1 cellular context compared by ENCODE assay signal in the genomic region with DNA sequence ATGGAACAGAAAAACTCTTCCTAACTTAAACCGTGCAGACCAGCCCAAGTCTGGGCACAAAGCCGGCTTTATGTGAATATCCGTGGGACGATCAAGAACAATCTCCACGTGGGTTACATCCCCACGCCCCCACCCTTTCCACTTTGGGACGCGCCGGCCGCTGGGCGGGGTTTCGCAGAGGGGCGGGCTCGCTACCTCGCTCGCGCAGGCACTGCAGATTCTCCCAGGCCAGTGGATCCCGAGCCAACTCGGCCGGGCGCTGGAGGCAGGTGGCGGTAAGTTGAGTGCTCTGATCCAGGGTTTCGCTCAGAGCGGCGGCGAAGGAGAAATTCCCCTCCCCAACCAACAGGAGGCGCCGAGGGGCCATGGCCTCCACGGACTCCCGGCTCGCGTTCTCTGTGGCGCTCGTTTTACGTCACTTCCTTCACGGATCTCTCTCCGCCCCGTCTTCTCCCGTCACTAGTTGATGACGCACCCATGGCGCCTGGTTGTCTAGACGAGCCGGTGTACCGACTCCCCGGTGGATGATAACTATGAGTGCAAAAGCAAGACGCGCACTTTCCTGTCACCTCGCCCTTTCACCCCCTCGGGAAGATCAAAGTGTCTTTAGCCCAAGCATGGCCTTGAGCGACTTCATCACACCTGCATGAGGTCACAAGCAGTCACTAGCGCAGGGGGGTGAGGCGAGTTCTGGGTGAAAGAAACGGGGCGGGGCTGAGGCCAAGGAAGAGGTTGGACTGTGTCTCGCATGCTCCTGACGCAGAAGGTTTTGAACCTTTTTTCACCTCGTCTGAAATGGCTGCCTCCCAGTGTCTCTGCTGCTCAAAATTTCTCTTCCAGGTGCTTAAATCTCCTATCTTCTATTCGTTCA.
TF ChIP-seq lines count a peak whose summit lies in the region.

Gene CFAP68 (plus strand): TSS at position 776 of the 871 bp plus-strand sequence. CDS start 20 bp downstream, at position 796.
A gene with protein sequence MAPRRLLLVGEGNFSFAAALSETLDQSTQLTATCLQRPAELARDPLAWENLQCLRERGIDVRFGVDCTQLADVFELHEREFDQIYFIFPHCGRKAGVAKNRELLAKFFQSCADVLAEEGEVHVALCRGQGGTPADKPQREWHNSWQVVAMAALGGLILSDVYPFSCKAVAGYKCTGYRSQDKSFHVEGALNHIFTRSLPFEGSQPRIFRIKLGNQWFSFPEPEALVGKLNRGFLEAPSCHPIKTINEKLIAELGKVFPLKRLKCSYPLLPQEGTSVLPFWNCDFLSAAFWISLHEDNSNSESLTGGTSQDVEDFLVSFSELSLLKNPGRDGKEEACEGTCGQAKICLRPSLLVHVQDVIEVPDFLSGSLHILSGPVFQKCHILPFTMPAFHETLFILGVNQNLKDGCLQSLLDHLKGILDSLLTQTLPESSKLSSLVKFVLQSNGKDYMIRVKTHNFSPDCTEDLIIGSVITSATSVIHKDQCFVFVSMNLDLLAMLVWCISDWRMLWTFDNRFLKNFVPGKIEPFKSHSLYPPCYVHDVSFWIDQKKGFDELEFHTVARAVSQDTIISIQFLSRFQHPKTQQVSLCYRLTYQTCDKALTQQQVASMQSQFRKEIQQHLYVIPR (minus strand): TSS at position 400 of the 871 bp plus-strand sequence. CDS start 33 bp downstream, at position 367.

TF ChIP-seq in H1, 55 proteins besides CTCF, POLR2A, EP300 and RAD21 (continues in another document):
- TF ChIP-seq USF2 (IDR thresholded peaks at IDR 0.05; ENCODE audit: low read length) (no peak), FOSL1 (IDR thresholded peaks at IDR 0.05; ENCODE audit: insufficient read depth, low read depth, low read length) (no peak), POLR2AphosphoS5 (IDR thresholded peaks at IDR 0.05; ENCODE audit: low read depth, low read length) (peak; percentile 90), ZNF274 (IDR thresholded peaks at IDR 0.05; ENCODE audit: borderline replicate concordance, extremely low read depth, low read length) (no peak), PHF8 (conservative IDR thresholded peaks at IDR 0.05; ENCODE audit: low read depth, low read length) (peak; percentile 91), TCF12 (IDR thresholded peaks at IDR 0.05; ENCODE audit: low read depth, low read length) (peak; percentile 56; the same call in 1 of the 2 replicates), GABPA (IDR thresholded peaks at IDR 0.05; ENCODE audit: borderline replicate concordance, insufficient read depth, low read length) (peak; percentile 82; the same call in 1 of the 2 replicates), SIRT6 (IDR thresholded peaks at IDR 0.05; ENCODE audit: low read length) (no peak), CHD1 (IDR thresholded peaks at IDR 0.05; ENCODE audit: low read depth, low read length) (peak; percentile 49; the same call in 1 of the 2 replicates), KDM5A (IDR thresholded peaks at IDR 0.05; ENCODE audit: low read length) (no peak; the same call in none of the 2 replicates), NANOG (IDR thresholded peaks at IDR 0.05; ENCODE audit: insufficient read depth, low read depth, low read length, poor library complexity, severe bottlenecking) (no peak), BCL11A (IDR thresholded peaks at IDR 0.05; ENCODE audit: low read depth in 2 of 2, low read length in 2 of 2) (no peak), CTBP2 (IDR thresholded peaks at IDR 0.05; ENCODE audit: borderline replicate concordance, insufficient read depth, insufficient read length, low read length) (peak; percentile 58), HDAC6 (IDR thresholded peaks at IDR 0.05; ENCODE audit: low read depth, low read length) (no peak), YY1 (IDR thresholded peaks at IDR 0.05; ENCODE audit: low read depth, low read length) (peak; percentile 79), JUN (IDR thresholded peaks at IDR 0.05; ENCODE audit: low read depth, low read length) (no peak), ASH2L (IDR thresholded peaks at IDR 0.05; ENCODE audit: low read length) (peak; percentile 90), KDM1A (IDR thresholded peaks at IDR 0.05; ENCODE audit: borderline replicate concordance, low read length) (no peak), NRF1 (IDR thresholded peaks at IDR 0.05; ENCODE audit: low read depth, low read length) (peak; percentile 3; the same call in 1 of the 2 replicates), RBBP5 (IDR thresholded peaks at IDR 0.05; ENCODE audit: borderline replicate concordance, low read depth, low read length) (peak; percentile 87), TBP (IDR thresholded peaks at IDR 0.05; ENCODE audit: low read depth, low read length) (peak; percentile 44; the same call in 1 of the 2 replicates), SP1 (IDR thresholded peaks at IDR 0.05; ENCODE audit: low read depth, low read length) (peak; percentile 69; the same call in 1 of the 2 replicates), EGR1 (IDR thresholded peaks at IDR 0.05; ENCODE audit: borderline replicate concordance, low read depth, low read length) (no peak), TAF7 (optimal IDR thresholded peaks at IDR 0.05; ENCODE audit: borderline replicate concordance, low read depth, low read length) (peak; percentile 86), CEBPB (IDR thresholded peaks at IDR 0.05; ENCODE audit: low read depth, low read length) (no peak), HDAC2 (IDR thresholded peaks at IDR 0.05; ENCODE audit: borderline replicate concordance in 1 of 2, low read depth in 2 of 2, low read length in 2 of 2) (peak in 1 of 2 experiments; percentile 89; a peak in 2 of 4 replicates), SP2 (IDR thresholded peaks at IDR 0.05; ENCODE audit: low read length) (no peak), SAP30 (IDR thresholded peaks at IDR 0.05; ENCODE audit: insufficient read depth, insufficient replicate concordance, low read length) (no peak), GTF2F1 (IDR thresholded peaks at IDR 0.05; ENCODE audit: borderline replicate concordance, low read depth, low read length) (no peak), RNF2 (IDR thresholded peaks at IDR 0.05; ENCODE audit: borderline replicate concordance, low read depth, low read length, missing control alignments, poor library complexity, severe bottlenecking) (no peak), MAFK (IDR thresholded peaks at IDR 0.05; ENCODE audit: low read depth, low read length) (no peak), CHD7 (IDR thresholded peaks at IDR 0.05; ENCODE audit: insufficient replicate concordance, low read length) (no peak), SUZ12 (IDR thresholded peaks at IDR 0.05; ENCODE audit: low read length) (no peak), SIN3A (conservative IDR thresholded peaks at IDR 0.05 in 1 of 2, IDR thresholded peaks at IDR 0.05 in 1 of 2; ENCODE audit: low read depth in 1 of 2, low read length in 2 of 2) (peak in 1 of 2 experiments; percentile 73; a peak in 2 of 4 replicates), KDM4A (IDR thresholded peaks at IDR 0.05; ENCODE audit: low read depth, low read length, severe bottlenecking) (peak; percentile 97), BACH1 (IDR thresholded peaks at IDR 0.05; ENCODE audit: low read length) (peak; percentile 75), CBX5 (IDR thresholded peaks at IDR 0.05; ENCODE audit: low read depth, low read length) (no peak), RFX5 (IDR thresholded peaks at IDR 0.05; ENCODE audit: borderline replicate concordance, low read depth, low read length) (no peak), SRF (IDR thresholded peaks at IDR 0.05; ENCODE audit: low read depth, low read length) (peak; percentile 77; the same call in 1 of the 2 replicates), RXRA (IDR thresholded peaks at IDR 0.05; ENCODE audit: insufficient read depth, low read depth, low read length) (no peak), CBX8 (IDR thresholded peaks at IDR 0.05; ENCODE audit: borderline replicate concordance, low read depth, low read length) (no peak), CREB1 (IDR thresholded peaks at IDR 0.05) (peak; percentile 99), JUND (IDR thresholded peaks at IDR 0.05; ENCODE audit: low read length) (no peak; the same call in 1 of the 2 replicates)
- TF ChIP-seq, protein P1, sequence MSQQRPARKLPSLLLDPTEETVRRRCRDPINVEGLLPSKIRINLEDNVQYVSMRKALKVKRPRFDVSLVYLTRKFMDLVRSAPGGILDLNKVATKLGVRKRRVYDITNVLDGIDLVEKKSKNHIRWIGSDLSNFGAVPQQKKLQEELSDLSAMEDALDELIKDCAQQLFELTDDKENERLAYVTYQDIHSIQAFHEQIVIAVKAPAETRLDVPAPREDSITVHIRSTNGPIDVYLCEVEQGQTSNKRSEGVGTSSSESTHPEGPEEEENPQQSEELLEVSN (IDR thresholded peaks at IDR 0.05), result 0 out of 2 replicates have a peak, but pooled peaks have one; percentile 30
- TF ChIP-seq, protein P2, sequence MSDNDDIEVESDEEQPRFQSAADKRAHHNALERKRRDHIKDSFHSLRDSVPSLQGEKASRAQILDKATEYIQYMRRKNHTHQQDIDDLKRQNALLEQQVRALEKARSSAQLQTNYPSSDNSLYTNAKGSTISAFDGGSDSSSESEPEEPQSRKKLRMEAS (IDR thresholded peaks at IDR 0.05), result peak; percentile 48
